ENCODE assay signal across 28 cellular contexts in the genomic region with DNA sequence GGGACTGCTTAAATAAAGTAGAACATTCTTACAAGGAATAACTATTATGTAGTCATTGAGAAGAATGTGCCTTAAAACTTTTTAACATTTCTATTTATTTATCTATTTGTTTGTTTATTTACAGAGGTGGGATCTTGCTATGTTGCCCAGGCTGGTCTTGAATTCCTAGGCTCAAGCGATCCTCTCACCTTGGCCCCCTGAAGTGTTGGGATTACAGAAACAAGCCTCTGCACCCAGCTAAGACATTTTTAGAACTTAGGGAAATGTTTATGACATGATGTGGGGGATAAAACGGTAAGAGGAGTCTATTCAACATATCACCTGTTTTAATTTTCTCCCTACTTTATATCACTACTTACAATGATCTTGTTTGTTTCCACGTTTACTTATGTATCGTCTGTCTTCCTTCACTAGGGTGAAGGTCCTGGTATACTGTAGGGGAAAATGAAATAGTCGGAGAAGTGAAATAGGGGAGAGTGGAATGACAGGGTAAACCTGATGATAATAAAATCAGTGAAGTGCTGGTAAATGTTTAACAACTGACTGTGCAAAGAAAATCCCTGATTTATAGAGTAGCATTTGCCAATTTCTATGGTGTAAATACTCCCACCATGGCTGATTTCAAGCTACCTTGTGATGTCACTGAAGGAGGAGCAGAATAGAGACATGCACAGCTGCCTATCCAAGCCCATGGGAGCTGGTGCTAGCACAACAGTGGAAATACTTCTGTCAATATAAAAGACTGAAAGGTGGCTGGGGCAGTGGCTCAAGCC. TPM values are rescaled to one million over a fixed set of nuclear protein-coding genes. Genes with fewer than 3 reads are reported as not detected.
A peak's percentile ranks its signal among the peaks of the same experiment; 100 is the strongest.
DNase-seq lines count a peak whose midpoint lies in the region; ATAC-seq and TF ChIP-seq lines count a peak whose summit lies in the region.
"Had no signal": no experiment of that assay in that cellular context is flagged by ENCODE, and none has a peak within 500 bp of the region (broad histone marks: within the 10 kb centered on the region; RNA-seq: fewer than 3 reads in every experiment).

No MANE protein-coding gene starts in this region.

- intact Hi-C loops in A673 (cut with micrococcal nuclease; ENCODE audit: unreplicated experiment), result no loop called here

- H3K4me3 ChIP-seq in HEK293 (ENCODE audit: low read depth, low read length) (no peak overlapping the region), A673 (ENCODE audit: low read depth, low read length, poor library complexity, severe bottlenecking) (no peak overlapping the region)
- H3K4me3 ChIP-seq: coronary artery, gastrocnemius medialis, HAP-1, left lung, MG63, pancreas, stomach, transverse colon had no signal

- H3K4me1 Mint-ChIP-seq in WTC11 (peaks cover 3% of the 10 kb centered on the region; the same call in 1 of the 2 replicates), osteocyte (ENCODE audit: unreplicated experiment) (peaks cover 23% of the 10 kb centered on the region)
- H3K4me1 Mint-ChIP-seq: nephron had no signal

- H3K27me3 ChIP-seq in A673 (replicated peaks; ENCODE audit: insufficient read depth, low read depth, low read length, poor library complexity), result no peaks in the 10 kb centered on the region
- H3K27me3 ChIP-seq: gastrocnemius medialis, left lung, MG63, pancreas, stomach, transverse colon had no signal

- H3K9me3 Mint-ChIP-seq in WTC11 (peaks cover 12% of the 10 kb centered on the region), osteocyte (ENCODE audit: unreplicated experiment) (no peaks in the 10 kb centered on the region)
- H3K9me3 Mint-ChIP-seq: nephron had no signal

- POLR2A ChIA-PET in HEK293 (lab: Yijun Ruan, JAX) (interaction anchor here (6.2 kb wide), 1 partner anchor 17 kb away, joined by 76 read pairs; the partner anchor contains the start of gene HAPSTR1), WTC11 (lab: Charles Lee) (no interaction called here), A673 (lab: Charles Lee; ENCODE audit: low non-redundant PET) (no interaction called here)

- ATAC-seq in WTC11 (no peak), GM21529 (IDR thresholded peaks at IDR 0.05; ENCODE audit: unreplicated experiment) (no peak)
- ATAC-seq: gastrocnemius medialis, pancreas, right cardiac atrium had no signal

- H3K27me3 Mint-ChIP-seq in WTC11 (ENCODE audit: low read depth) (peaks cover 3% of the 10 kb centered on the region; the same call in 1 of the 2 replicates), osteocyte (ENCODE audit: unreplicated experiment) (no peaks in the 10 kb centered on the region)

- no peaks in the 10 kb centered on the region for H3K4me1 ChIP-seq in HEK293 (ENCODE audit: control insufficient read depth, insufficient read depth, low read length)
- H3K4me1 ChIP-seq in A673 (ENCODE audit: insufficient read depth, low read length, poor library complexity, severe bottlenecking), result no peaks in the 10 kb centered on the region
- H3K4me1 ChIP-seq: gastrocnemius medialis, pancreas, stomach, transverse colon had no signal

- H3K9me3 ChIP-seq in HEK293 (ENCODE audit: control insufficient read depth, insufficient read depth, low read depth, low read length) (no peaks in the 10 kb centered on the region), A673 (ENCODE audit: low read depth, low read length, poor library complexity, severe bottlenecking) (no peaks in the 10 kb centered on the region)
- H3K9me3 ChIP-seq: Caco-2, gastrocnemius medialis, HAP-1, left lung, pancreas, transverse colon had no signal

- CTCF ChIA-PET in HEK293 (lab: Yijun Ruan, JAX), result interaction anchor here (0.6 to 1.1 kb wide), 3 partner anchors 26 to 265 kb away, joined by 3 to 8 read pairs (median 4); no protein-coding TSS in a partner anchor
- CTCF ChIA-PET in WTC11 (lab: Charles Lee), result interaction anchor here (1.0 kb wide), 1 partner anchor 19 kb away, joined by 4 read pairs; no protein-coding TSS in a partner anchor
- CTCF ChIA-PET in A673 (lab: Charles Lee), result no interaction called here

- DNase-seq in DMS53 (lab: John Stamatoyannopoulos, UW) (peak; percentile 3), DMS53 treated with DMSO at 0.1 percent for 48 hours (lab: John Stamatoyannopoulos, UW; ENCODE audit: unreplicated experiment) (no peak), WTC11 (ENCODE audit: low spot score) (no peak), osteocyte (ENCODE audit: extremely low spot score, unreplicated experiment) (no peak), A673 (ENCODE audit: low spot score) (no peak), SHP77 (lab: John Stamatoyannopoulos, UW) (no peak)
- DNase-seq: activated naive CD4-positive, alpha-beta T cell; activated T-cell treated with anti-CD3 and anti-CD28 coated beads, Interleukin-2, amount 50 U/mL, for 48 hours; Caco-2; gastrocnemius medialis; hippocampal formation; midbrain; NCI-H1436 treated with DMSO at 0.1 percent for 48 hours; NCI-H2107; NK-92 treated with Interleukin-12 subunit alpha and Interleukin-12 subunit beta, amount 100 ng/mL, for 24 hours; pancreas; right cardiac atrium; stomach; transverse colon had no signal

- no peak for TF ChIP-seq CTCF in HEK293 (tag by site-specific recombination; IDR thresholded peaks at IDR 0.05)
- TF ChIP-seq CTCF in WTC11 (IDR thresholded peaks at IDR 0.05), result no peak
- no peak for TF ChIP-seq CTCF in osteocyte (IDR thresholded peaks at IDR 0.05)
- TF ChIP-seq CTCF in A673 (conservative IDR thresholded peaks at IDR 0.05; ENCODE audit: low read depth, low read length), result no peak

- H3K27ac Mint-ChIP-seq in WTC11 (no peak overlapping the region), osteocyte (ENCODE audit: unreplicated experiment) (peak overlapping the region; percentile 88)
- H3K27ac Mint-ChIP-seq: nephron; T-helper 1 cell treated with Interleukin-12 subunit alpha and Interleukin-12 subunit beta and Interleukin-4 antibody, amounts not matched to agents 30 μg/mL and 1 μg/mL, for 36 hours had no signal

- H3K36me3 Mint-ChIP-seq in WTC11 (peaks cover 8% of the 10 kb centered on the region), osteocyte (ENCODE audit: unreplicated experiment) (no peaks in the 10 kb centered on the region)

- H3K36me3 ChIP-seq in HEK293 (ENCODE audit: control insufficient read depth in 2 of 2, insufficient read depth in 1 of 2, low read length in 2 of 2), result no peaks in the 10 kb centered on the region
- H3K36me3 ChIP-seq in A673 (ENCODE audit: insufficient read depth, low read length, poor library complexity, severe bottlenecking), result no peaks in the 10 kb centered on the region
- H3K36me3 ChIP-seq: gastrocnemius medialis, HAP-1, left lung, MG63, pancreas, stomach, transverse colon had no signal

- H3K27ac ChIP-seq in HEK293 (ENCODE audit: extremely low read depth, low read depth, low read length), result no peak overlapping the region
- H3K27ac ChIP-seq in A673 (ENCODE audit: low read depth, low read length, poor library complexity, severe bottlenecking), result no peak overlapping the region
- H3K27ac ChIP-seq: 22Rv1, coronary artery, gastrocnemius medialis, left lung, pancreas, stomach, transverse colon had no signal

- H3K4me3 Mint-ChIP-seq in WTC11 (no peak overlapping the region), osteocyte (ENCODE audit: unreplicated experiment) (no peak overlapping the region)
- H3K4me3 Mint-ChIP-seq: nephron; T-helper 1 cell treated with Interleukin-12 subunit alpha and Interleukin-12 subunit beta and Interleukin-4 antibody, amounts not matched to agents 30 μg/mL and 1 μg/mL, for 36 hours had no signal

- no TSS peak for BruUV-seq in A673 (replicated peaks; lab: Mats Ljungman, UMichigan)

TF ChIP-seq in HEK293, 187 proteins besides CTCF, POLR2A, EP300 and RAD21:
- TF ChIP-seq ZNF112 (tag by site-specific recombination; IDR thresholded peaks at IDR 0.05) (peak; percentile 78; the same call in 1 of the 2 replicates), ZNF670 (tag by site-specific recombination; IDR thresholded peaks at IDR 0.05; ENCODE audit: low read depth) (no peak), SALL2 (tag by site-specific recombination; IDR thresholded peaks at IDR 0.05; ENCODE audit: borderline replicate concordance) (no peak), ZNF585B (tag by site-specific recombination; IDR thresholded peaks at IDR 0.05) (0 out of 2 replicates have a peak, but pooled peaks have one; percentile 11)

TF ChIP-seq in WTC11, 78 proteins besides CTCF, POLR2A, EP300 and RAD21:
- TF ChIP-seq, protein P1, sequence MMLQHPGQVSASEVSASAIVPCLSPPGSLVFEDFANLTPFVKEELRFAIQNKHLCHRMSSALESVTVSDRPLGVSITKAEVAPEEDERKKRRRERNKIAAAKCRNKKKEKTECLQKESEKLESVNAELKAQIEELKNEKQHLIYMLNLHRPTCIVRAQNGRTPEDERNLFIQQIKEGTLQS (CRISPR knock-in tag; conservative IDR thresholded peaks at IDR 0.05), result no peak
- TF ChIP-seq ZNF121 (CRISPR knock-in tag; IDR thresholded peaks at IDR 0.05), result 0 out of 2 replicates have a peak, but pooled peaks have one; percentile 17

RNA-seq across cellular contexts. Expression of gene HAPSTR1, which starts 16.0 kb away (rescaled TPM):
- total RNA-seq in WTC11 (2021), result 54.3 to 59.1 TPM (median 56.4 TPM) in 3 replicates
- 73.4 and 80.2 TPM in 2 replicates for total RNA-seq in osteocyte
- total RNA-seq in A673 (2021), result 83.8 and 90.4 TPM in 2 replicates
